In the genomic region with DNA sequence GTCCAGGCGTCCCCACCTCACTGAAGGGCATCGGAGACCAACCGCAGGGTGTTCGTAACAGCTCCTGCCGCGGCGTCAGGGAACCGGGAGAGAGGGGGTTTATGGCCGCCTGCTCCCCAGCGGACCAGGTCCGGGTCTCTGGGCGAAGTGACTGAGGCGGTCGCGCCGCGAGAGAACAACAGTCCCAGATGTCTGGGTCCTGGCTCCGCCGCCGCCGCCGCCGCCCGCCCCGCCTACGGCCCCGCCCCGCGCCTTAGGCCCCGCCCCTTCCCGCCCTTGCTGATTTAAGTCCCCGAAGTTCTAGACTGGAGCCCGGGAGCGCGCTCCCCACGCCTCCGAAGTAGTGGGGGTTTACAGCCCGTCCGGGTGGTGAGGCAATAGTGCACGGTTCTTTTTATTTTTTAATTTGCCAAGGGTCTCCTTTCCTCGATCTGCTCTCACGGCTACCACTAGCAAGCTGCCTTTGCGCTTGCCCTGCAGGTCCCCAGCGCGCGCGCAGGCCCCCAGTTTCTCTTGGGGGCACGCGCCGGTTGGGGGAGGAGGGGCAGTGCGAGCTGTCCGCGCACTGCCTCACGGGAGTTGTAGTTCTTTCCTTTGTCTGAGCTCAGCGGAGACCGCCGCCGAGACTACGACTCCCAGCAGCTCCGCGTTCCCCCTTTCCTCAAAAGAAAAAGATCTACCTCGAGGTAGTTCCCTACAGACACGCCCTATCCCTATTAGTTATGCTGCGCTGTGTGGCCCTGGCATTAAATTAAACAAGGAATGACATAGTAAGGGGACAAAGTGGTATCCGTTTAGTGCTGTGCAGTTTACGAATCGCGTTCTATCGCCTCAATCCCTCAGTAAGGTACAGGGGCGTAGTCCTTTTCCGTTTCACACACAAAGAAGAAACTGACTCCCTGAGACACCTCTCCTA, we compare ENCODE assay signal across 8 cellular contexts. TPM values are rescaled to one million over a fixed set of nuclear protein-coding genes. Genes with fewer than 3 reads are reported as not detected.
A peak's percentile ranks its signal among the peaks of the same experiment; 100 is the strongest.
DNase-seq lines count a peak whose midpoint lies in the region; ATAC-seq and TF ChIP-seq lines count a peak whose summit lies in the region.

TSS of gene PGM2L1 (minus strand) at position 190 of the 916 bp plus-strand sequence. CDS start 272 bp downstream, outside the sequence.

- peak within 1 kb of the TSS; percentile 95 for H3K4me3 ChIP-seq in HFF-Myc (replicated peaks; ENCODE audit: low read depth, low read length)
- H3K4me3 ChIP-seq in SJSA1: peak within 1 kb of the TSS; percentile 73
- H3K4me3 ChIP-seq in gastroesophageal sphincter: peak within 1 kb of the TSS; percentile 68 to 73
- H3K4me3 ChIP-seq in neuronal stem cell (ENCODE audit: low read length in 2 of 2): peak within 1 kb of the TSS; percentile 91 to 92
- H3K4me3 ChIP-seq in subcutaneous abdominal adipose tissue (ENCODE audit: low read depth in 1 of 5, low read length in 5 of 5): peak within 1 kb of the TSS; percentile 74 to 94 (median 92)

- H3K36me3 Mint-ChIP-seq in activated naive CD4-positive, alpha-beta T cell treated with anti-CD3 and anti-CD28 coated beads for 36 hours (ENCODE audit: low read depth): no peaks in the 10 kb centered on the region

- CTCF ChIA-PET in activated naive CD4-positive, alpha-beta T cell treated with anti-CD3 and anti-CD28 coated beads for 36 hours (lab: Charles Lee): interaction anchor here (0.5 to 3.0 kb wide), 7 partner anchors 9 to 57 kb away, joined by 3 to 24 read pairs (median 3); no protein-coding TSS in a partner anchor

- no peak within 1 kb of the TSS for H2BK120ac ChIP-seq in neuronal stem cell (ENCODE audit: low read depth, low read length)

- peak within 1 kb of the TSS; percentile 58 for H2BK12ac ChIP-seq in neuronal stem cell (ENCODE audit: low read length)

- intact Hi-C loops in activated naive CD4-positive, alpha-beta T cell treated with anti-CD3 and anti-CD28 coated beads for 36 hours (cut with micrococcal nuclease): loop anchor here (1.0 to 10.0 kb wide), 11 partner anchors 8 to 936 kb away; partner anchors contain the start of genes C2CD3, LIPT2, POLD3 and PPME1

- peaks cover 39% of the 10 kb centered on the region for H3K4me1 Mint-ChIP-seq in activated naive CD4-positive, alpha-beta T cell treated with anti-CD3 and anti-CD28 coated beads for 36 hours (ENCODE audit: low read depth)

- ATAC-seq in gastroesophageal sphincter: peak; percentile 99

- H3K4ac ChIP-seq in neuronal stem cell (ENCODE audit: low read length): peak within 1 kb of the TSS; percentile 89

- H3K9ac ChIP-seq in neuronal stem cell (ENCODE audit: low read depth, low read length, poor library complexity): peak within 1 kb of the TSS; percentile 97
- peak within 1 kb of the TSS in 4 of 5 donors; percentile 76 to 90 (median 83) for H3K9ac ChIP-seq in subcutaneous abdominal adipose tissue (ENCODE audit: low read length in 5 of 5)

- peak within 1 kb of the TSS; percentile 89 for H3K23ac ChIP-seq in neuronal stem cell (ENCODE audit: low read depth, low read length, poor library complexity)

- peak within 1 kb of the TSS; percentile 99 for H3K27ac Mint-ChIP-seq in activated naive CD4-positive, alpha-beta T cell treated with anti-CD3 and anti-CD28 coated beads for 36 hours

- H2AK5ac ChIP-seq in neuronal stem cell (ENCODE audit: low read depth, low read length): peak within 1 kb of the TSS; percentile 37

- H2BK5ac ChIP-seq in neuronal stem cell (ENCODE audit: low read length): peak within 1 kb of the TSS; percentile 66

- H3K9me3 Mint-ChIP-seq in activated naive CD4-positive, alpha-beta T cell treated with anti-CD3 and anti-CD28 coated beads for 36 hours: no peaks in the 10 kb centered on the region

- peak within 1 kb of the TSS; percentile 97 for H3K18ac ChIP-seq in neuronal stem cell (ENCODE audit: low read length)

- peak within 1 kb of the TSS; percentile 99 for H2AFZ ChIP-seq in neuronal stem cell (ENCODE audit: low read length)

- H3K79me1 ChIP-seq in neuronal stem cell (ENCODE audit: low read depth, low read length): peaks cover 5% of the 10 kb centered on the region

- peak within 1 kb of the TSS; percentile 99 for H3K14ac ChIP-seq in neuronal stem cell (ENCODE audit: low read length)

- no peak for TF ChIP-seq EP300 in gastroesophageal sphincter (IDR thresholded peaks at IDR 0.05)

- DNase-seq in GM04503 (ENCODE audit: low read depth) (peak; percentile 63), HFF-Myc (ENCODE audit: extremely low read depth, low read depth) (peak; percentile 83), MV-4-11 (lab: John Stamatoyannopoulos, UW) (peak; percentile 94), SJSA1 (ENCODE audit: low read depth in 1 of 2, low spot score in 2 of 2) (peak; percentile 87 to 95), neuronal stem cell (ENCODE audit: low spot score) (peak; percentile 94)
- DNase-seq in activated naive CD4-positive, alpha-beta T cell treated with anti-CD3 and anti-CD28 coated beads for 36 hours: peak; percentile 95

- WGBS in gastroesophageal sphincter (ENCODE audit: low coverage in 1 of 2), 2 donors: 0% methylated on average over 20 to 25 of the region's 71 CpGs
- no CpG with 5 or more reads among the region's 71 CpGs for WGBS in neuronal stem cell (ENCODE audit: extremely low coverage in 2 of 2, insufficient read length in 2 of 2, insufficient replicate concordance in 1 of 2), 2 donors

- H2BK15ac ChIP-seq in neuronal stem cell (ENCODE audit: low read length): peak within 1 kb of the TSS; percentile 75

- no peaks in the 10 kb centered on the region for H3K9me3 ChIP-seq in SJSA1 (replicated peaks)
- no peaks in the 10 kb centered on the region for H3K9me3 ChIP-seq in gastroesophageal sphincter
- H3K9me3 ChIP-seq in neuronal stem cell (replicated peaks in 1 of 2; ENCODE audit: control insufficient read depth in 2 of 2, insufficient read depth in 1 of 2, low read depth in 1 of 2, low read length in 2 of 2): no peaks in the 10 kb centered on the region
- H3K9me3 ChIP-seq in subcutaneous abdominal adipose tissue (ENCODE audit: control insufficient read depth in 5 of 5, low read length in 5 of 5): no peaks in the 10 kb centered on the region

- H3K27ac ChIP-seq in SJSA1 (peak within 1 kb of the TSS; percentile 65), gastroesophageal sphincter (peak within 1 kb of the TSS; percentile 21 to 94 (median 90)), neuronal stem cell (replicated peaks; ENCODE audit: low read length) (peak within 1 kb of the TSS; percentile 58), subcutaneous abdominal adipose tissue (ENCODE audit: low read depth, low read length) (peak within 1 kb of the TSS; percentile 75)

- H3K27me3 Mint-ChIP-seq in activated naive CD4-positive, alpha-beta T cell treated with anti-CD3 and anti-CD28 coated beads for 36 hours (ENCODE audit: low read depth): no peaks in the 10 kb centered on the region

- H3K4me1 ChIP-seq in SJSA1 (replicated peaks) (peaks cover 4% of the 10 kb centered on the region; the same call in 1 of the 2 replicates), gastroesophageal sphincter (peaks cover 0 to 16% (median 0%) of the 10 kb centered on the region in 3 donors), neuronal stem cell (ENCODE audit: control insufficient read depth in 2 of 2, insufficient read depth in 1 of 2, low read depth in 1 of 2, low read length in 2 of 2) (peaks cover 0 to 2% of the 10 kb centered on the region in 2 donors), subcutaneous abdominal adipose tissue (ENCODE audit: control insufficient read depth in 5 of 5, insufficient read depth in 5 of 5, low read length in 5 of 5) (peaks cover 0 to 17% (median 8%) of the 10 kb centered on the region in 5 donors)

- no peaks in the 10 kb centered on the region for H3K36me3 ChIP-seq in SJSA1
- H3K36me3 ChIP-seq in gastroesophageal sphincter: no peaks in the 10 kb centered on the region
- no peaks in the 10 kb centered on the region for H3K36me3 ChIP-seq in neuronal stem cell (replicated peaks in 1 of 2; ENCODE audit: control insufficient read depth in 2 of 2, insufficient read depth in 2 of 2, low read length in 2 of 2)
- H3K36me3 ChIP-seq in subcutaneous abdominal adipose tissue (ENCODE audit: control insufficient read depth in 5 of 5, insufficient read depth in 5 of 5, low read length in 5 of 5): no peaks in the 10 kb centered on the region

- H4K91ac ChIP-seq in neuronal stem cell (ENCODE audit: low read depth, low read length, poor library complexity): no peak within 1 kb of the TSS

- H3K27me3 ChIP-seq in SJSA1 (replicated peaks) (no peaks in the 10 kb centered on the region), gastroesophageal sphincter (no peaks in the 10 kb centered on the region), neuronal stem cell (ENCODE audit: control insufficient read depth in 3 of 3, insufficient read depth in 3 of 3, low read depth in 1 of 3, low read length in 3 of 3) (no peaks in the 10 kb centered on the region), subcutaneous abdominal adipose tissue (ENCODE audit: control insufficient read depth in 5 of 5, insufficient read depth in 4 of 5, low read length in 5 of 5) (no peaks in the 10 kb centered on the region)

- TF ChIP-seq POLR2A in gastroesophageal sphincter (IDR thresholded peaks at IDR 0.05): peak; percentile 36 to 40

- peak within 1 kb of the TSS; percentile 98 for H3K4me3 Mint-ChIP-seq in activated naive CD4-positive, alpha-beta T cell treated with anti-CD3 and anti-CD28 coated beads for 36 hours

- H3K4me2 ChIP-seq in neuronal stem cell (ENCODE audit: insufficient read depth, low read length, poor library complexity, severe bottlenecking): peak within 1 kb of the TSS; percentile 83

- TF ChIP-seq CTCF in HFF-Myc (IDR thresholded peaks at IDR 0.05; ENCODE audit: low read depth, low read length, missing control alignments) (no peak), gastroesophageal sphincter (IDR thresholded peaks at IDR 0.05) (peak in 1 of 4 experiments; percentile 17)

- H4K8ac ChIP-seq in neuronal stem cell (ENCODE audit: low read depth, low read length): no peak within 1 kb of the TSS

RNA-seq across cellular contexts. Expression of gene PGM2L1, which starts in this region (rescaled TPM):
- 2.0 and 2.7 TPM in 2 replicates for total RNA-seq in SJSA1 (2014; rRNA removed; shearing (Covaris generic))
- total RNA-seq in activated naive CD4-positive, alpha-beta T cell treated with anti-CD3 and anti-CD28 coated beads for 36 hours: 10 to 100 TPM; 11.9 to 13.4 TPM
- total RNA-seq in gastroesophageal sphincter: 1 to 10 TPM; 1.2 to 7.8 (median 4.9) TPM
- polyA plus RNA-seq in neuronal stem cell (2013, experiment 1 of 2): 6.2 TPM
- polyA plus RNA-seq in neuronal stem cell (2013, experiment 2 of 2): 6.2 TPM

Comparison
In these comparisons a context has a peak if more than half of its experiments do, and no peak if none do; other contexts are left out.
1. Peak in every context shown above with its lines: DNase-seq, ATAC-seq, H3K4me3 ChIP-seq and H3K27ac ChIP-seq.